21 cellular contexts compared by ENCODE assay signal in genomic region chr1:218363141-218363540, GRCh38. TPM values are rescaled to one million over a fixed set of nuclear protein-coding genes. Genes with fewer than 3 reads are reported as not detected.
"Had no signal": no experiment of that assay in that cellular context is flagged by ENCODE, and none has a peak within 500 bp of the region (broad histone marks: within the 10 kb centered on the region; RNA-seq: fewer than 3 reads in every experiment).

No MANE protein-coding gene starts in this region.

- H3K27me3 Mint-ChIP-seq: activated B cell treated with CpG ODN at 0.5 μM for 24 hours; activated naive CD8-positive, alpha-beta T cell; naive thymus-derived CD4-positive, alpha-beta T cell; T-cell had no signal

- ATAC-seq: body of pancreas; heart right ventricle; naive thymus-derived CD4-positive, alpha-beta T cell; T-cell had no signal

- H3K36me3 Mint-ChIP-seq: activated CD4-positive, alpha-beta memory T cell treated with anti-CD3 and anti-CD28 coated beads for 36 hours; activated naive CD8-positive, alpha-beta T cell; immature natural killer cell; naive thymus-derived CD4-positive, alpha-beta T cell; T-cell had no signal

- H3K4me3 Mint-ChIP-seq: activated B cell treated with CpG ODN at 0.5 μM for 24 hours; activated CD4-positive, alpha-beta memory T cell treated with anti-CD3 and anti-CD28 coated beads for 36 hours; activated naive CD8-positive, alpha-beta T cell; activated T-helper 1 cell treated with anti-CD3 and anti-CD28 coated beads, Interleukin-12 subunit alpha, Interleukin-12 subunit beta, Interleukin-2, Interleukin-4 antibody, amounts not matched to agents 30 ng/mL and 10 ng/mL and 1 ng/mL, durations not matched to agents 14 hours and 24 hours and 36 hours; immature natural killer cell; naive thymus-derived CD4-positive, alpha-beta T cell; T-cell had no signal

- H3K4me1 Mint-ChIP-seq: activated B cell treated with CpG ODN at 0.5 μM for 24 hours; immature natural killer cell; naive thymus-derived CD4-positive, alpha-beta T cell; T-cell had no signal

- H3K4me3 ChIP-seq: body of pancreas, heart right ventricle, left ventricle myocardium inferior, ovary, thyroid gland had no signal

- H3K27ac Mint-ChIP-seq: activated B cell treated with CpG ODN at 0.5 μM for 24 hours; activated CD4-positive, alpha-beta memory T cell treated with anti-CD3 and anti-CD28 coated beads for 36 hours; activated naive CD8-positive, alpha-beta T cell; activated T-helper 1 cell treated with anti-CD3 and anti-CD28 coated beads, Interleukin-12 subunit alpha, Interleukin-12 subunit beta, Interleukin-2, Interleukin-4 antibody, amounts not matched to agents 30 ng/mL and 10 ng/mL and 1 ng/mL, durations not matched to agents 14 hours and 24 hours and 36 hours; immature natural killer cell; T-cell had no signal

- H3K27ac ChIP-seq: body of pancreas, left ventricle myocardium inferior, thyroid gland had no signal

- DNase-seq: activated B cell treated with CpG ODN at 0.5 μM for 24 hours; activated CD4-positive, alpha-beta memory T cell treated with anti-CD3 and anti-CD28 coated beads for 36 hours; activated CD4-positive, alpha-beta T cell treated with anti-CD3 and anti-CD28 coated beads for 4 hours; activated gamma-delta T cell treated with Interleukin-2 at 50 U/mL for 16 hours; activated T-cell treated with anti-CD3 and anti-CD28 coated beads for 4 hours; body of pancreas; caudate nucleus; heart right ventricle; immature natural killer cell; kidney glomerular epithelial cell; left ventricle myocardium inferior; mammary epithelial cell; naive thymus-derived CD4-positive, alpha-beta T cell; ovary; stimulated activated CD8-positive, alpha-beta memory T cell treated with anti-CD3 and anti-CD28 coated beads, Interleukin-4, amount 100 ng/mL, for 48 hours; stimulated activated naive CD4-positive, alpha-beta T cell; T-cell; T-helper 9 cell; thyroid gland had no signal

- H3K9me3 Mint-ChIP-seq: activated B cell treated with CpG ODN at 0.5 μM for 24 hours; activated CD4-positive, alpha-beta memory T cell treated with anti-CD3 and anti-CD28 coated beads for 36 hours; activated T-helper 1 cell treated with anti-CD3 and anti-CD28 coated beads, Interleukin-12 subunit alpha, Interleukin-12 subunit beta, Interleukin-2, Interleukin-4 antibody, amounts not matched to agents 30 ng/mL and 10 ng/mL and 1 ng/mL, durations not matched to agents 14 hours and 24 hours and 36 hours; immature natural killer cell; naive thymus-derived CD4-positive, alpha-beta T cell; T-cell had no signal

RNA-seq across cellular contexts. Expression of gene TGFB2, which starts 18.0 kb away (rescaled TPM):
- total RNA-seq: activated CD4-positive, alpha-beta memory T cell treated with anti-CD3 and anti-CD28 coated beads for 36 hours; activated T-helper 1 cell treated with anti-CD3 and anti-CD28 coated beads, Interleukin-12 subunit alpha, Interleukin-12 subunit beta, Interleukin-2, Interleukin-4 antibody, amounts not matched to agents 30 ng/mL and 10 ng/mL and 1 ng/mL, durations not matched to agents 14 hours and 24 hours and 36 hours; naive thymus-derived CD4-positive, alpha-beta T cell had no signal
- polyA plus RNA-seq: naive thymus-derived CD4-positive, alpha-beta T cell had no signal
